Comparison of ENCODE assay signal across 30 cellular contexts in genomic region chr1:176450526-176450925, GRCh38. TPM values are rescaled to one million over a fixed set of nuclear protein-coding genes. Genes with fewer than 3 reads are reported as not detected.
DNase-seq lines count a peak whose midpoint lies in the region; ATAC-seq and TF ChIP-seq lines count a peak whose summit lies in the region.
"Had no signal": no experiment of that assay in that cellular context is flagged by ENCODE, and none has a peak within 500 bp of the region (broad histone marks: within the 10 kb centered on the region; RNA-seq: fewer than 3 reads in every experiment).

No MANE protein-coding gene starts in this region.

- CTCF ChIA-PET in PC-9 (lab: Charles Lee), result no interaction called here

- 0 out of 2 replicates have a peak overlapping the region, but pooled peaks have one; percentile 11 for H3K4me2 ChIP-seq in PC-9
- H3K4me2 ChIP-seq: GM23338 had no signal

- DNase-seq in GM03348 (ENCODE audit: low spot score), result peak; percentile 8
- peak in 1 of 2 experiments; percentile 65 for DNase-seq in PC-9
- DNase-seq in fibroblast of mammary gland (ENCODE audit: low read depth), result peak; percentile 77
- DNase-seq in skeletal muscle cell (ENCODE audit: low read depth), result peak; percentile 16
- DNase-seq in activated naive CD4-positive, alpha-beta T cell treated with anti-CD3 and anti-CD28 coated beads, Interleukin-2, amount 50 U/mL, for 16 hours, result no peak
- DNase-seq in T-helper 1 cell, result no peak
- DNase-seq: activated CD4-positive, alpha-beta T cell treated with anti-CD3 and anti-CD28 coated beads for 4 hours; activated T-cell treated with anti-CD3 and anti-CD28 coated beads, Interleukin-2, amount 50 U/mL, for 48 hours; CD4-positive, CD25-positive, alpha-beta regulatory T cell; central memory CD4-positive, alpha-beta T cell; GDM1; heart left ventricle; KG1; mucosa of descending colon; MV-4-11; NCI-H2171; NCI-H524; nephron progenitor cell; ovary; Peyer's patch; right cardiac atrium; stimulated activated CD4-positive, alpha-beta T cell treated with anti-CD3 and anti-CD28 coated beads, Interleukin-4, amount 100 ng/mL, for 4 hours; stimulated activated naive CD4-positive, alpha-beta T cell; T-helper 2 cell had no signal

- H2AFZ ChIP-seq in PC-9, result no peak overlapping the region
- H2AFZ ChIP-seq: GM23338 had no signal

- TF ChIP-seq CTCF in PC-9 (conservative IDR thresholded peaks at IDR 0.05) (no peak), fibroblast of mammary gland (conservative IDR thresholded peaks at IDR 0.05; ENCODE audit: control insufficient read depth, insufficient read depth, low read depth, low read length) (no peak)

- no peaks in the 10 kb centered on the region for H3K36me3 ChIP-seq in PC-9 (ENCODE audit: low read depth)
- H3K36me3 ChIP-seq: ascending aorta, heart left ventricle, ovary, Peyer's patch, thoracic aorta had no signal

- no peaks in the 10 kb centered on the region for H3K27me3 ChIP-seq in PC-9 (ENCODE audit: insufficient read depth, low read depth)
- H3K27me3 ChIP-seq: ascending aorta, heart left ventricle, ovary, Peyer's patch had no signal

- POLR2A ChIA-PET in PC-9 (lab: Charles Lee; ENCODE audit: unreplicated experiment), result no interaction called here

- no peaks in the 10 kb centered on the region for H3K9me3 ChIP-seq in PC-9 (ENCODE audit: insufficient read depth, low read depth)
- H3K9me3 ChIP-seq: ascending aorta, ovary, thoracic aorta had no signal

- intact Hi-C loops in PC-9 (cut with micrococcal nuclease; ENCODE audit: unreplicated experiment), result no loop called here

- BruUV-seq in PC-9 (replicated peaks; lab: Mats Ljungman, UMichigan), result no TSS peak

- H3K79me2 ChIP-seq in PC-9 (ENCODE audit: low read depth), result no peaks in the 10 kb centered on the region

- H3F3A ChIP-seq in PC-9 (ENCODE audit: insufficient read depth, low read depth), result no peaks in the 10 kb centered on the region

- ATAC-seq in GM18511 (IDR thresholded peaks at IDR 0.05; ENCODE audit: unreplicated experiment), result no peak
- ATAC-seq: activated naive CD4-positive, alpha-beta T cell treated with anti-CD3 and anti-CD28 coated beads, Interleukin-2, amount 50 U/mL, for 72 hours; GM23338; heart left ventricle; mucosa of descending colon; right cardiac atrium had no signal

- no peaks in the 10 kb centered on the region for H4K20me1 ChIP-seq in PC-9 (ENCODE audit: insufficient read depth)

- H3K4me3 ChIP-seq in PC-9 (no peak overlapping the region), fibroblast of mammary gland (ENCODE audit: control insufficient read depth, low read depth, low read length) (no peak overlapping the region), skeletal muscle cell (ENCODE audit: low read depth, low read length) (no peak overlapping the region)
- H3K4me3 ChIP-seq: ascending aorta, GM23338, heart left ventricle, mucosa of descending colon, ovary, Peyer's patch, SK-N-MC, thoracic aorta had no signal

- 0 out of 2 replicates have a peak, but pooled peaks cover 10% of the 10 kb centered on the region for H3K4me1 ChIP-seq in PC-9 (replicated peaks; ENCODE audit: insufficient read depth)
- H3K4me1 ChIP-seq: ascending aorta, heart left ventricle, Peyer's patch had no signal

- no peak overlapping the region for H3K27ac ChIP-seq in PC-9
- H3K27ac ChIP-seq: ascending aorta, heart left ventricle, ovary, Peyer's patch, SK-N-MC, thoracic aorta had no signal

- no peaks in the 10 kb centered on the region for H3K9me2 ChIP-seq in PC-9 (ENCODE audit: insufficient read depth)

RNA-seq across cellular contexts. Expression of gene PAPPA2, which starts 12.4 kb away (rescaled TPM):
- 0.50 TPM in 1 of 2 replicates, not detected in the other for total RNA-seq in PC-9 (2021)

Comparison
In these comparisons a context has a peak if more than half of its experiments do, and no peak if none do; other contexts are left out.
1. DNase-seq: peak in GM03348 (single experiment), fibroblast of mammary gland (single experiment) and skeletal muscle cell (single experiment); none in activated naive CD4-positive, alpha-beta T cell treated with anti-CD3 and anti-CD28 coated beads, Interleukin-2, amount 50 U/mL, for 16 hours (single experiment) and T-helper 1 cell (0 of 5).